In the genomic region with DNA sequence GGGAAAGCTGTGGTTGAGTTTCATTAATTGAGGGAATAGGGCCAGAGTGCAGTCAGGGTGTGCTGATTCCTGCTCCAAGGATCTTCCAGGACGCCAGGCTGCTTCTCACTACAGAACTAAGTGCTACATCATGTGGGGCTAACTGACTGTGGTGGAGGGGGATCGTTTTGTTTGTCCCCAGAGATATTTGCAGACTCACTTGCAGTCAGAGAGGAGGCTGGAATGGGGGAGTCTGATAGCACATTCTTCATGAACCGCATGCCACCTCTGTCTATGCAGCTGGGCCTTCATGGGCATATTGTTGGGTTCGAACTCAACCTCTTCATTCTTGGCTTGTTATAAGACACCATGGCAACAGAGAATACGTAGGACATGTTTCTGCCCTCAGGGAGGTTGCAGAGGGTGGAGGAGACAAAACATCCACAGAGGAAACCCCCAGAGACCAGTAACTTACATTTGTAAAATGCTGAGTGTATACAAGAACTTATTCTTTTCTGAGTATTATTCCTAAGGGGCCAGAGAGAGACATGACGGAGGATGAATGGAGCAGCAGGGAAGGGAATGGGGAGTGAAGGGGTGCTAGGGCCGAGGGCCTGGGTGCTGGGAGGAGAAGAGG, we compare ENCODE assay signal across 14 cellular contexts. TPM values are rescaled to one million over a fixed set of nuclear protein-coding genes. Genes with fewer than 3 reads are reported as not detected.
A peak's percentile ranks its signal among the peaks of the same experiment; 100 is the strongest.
DNase-seq lines count a peak whose midpoint lies in the region; ATAC-seq and TF ChIP-seq lines count a peak whose summit lies in the region.
"Had no signal": no experiment of that assay in that cellular context is flagged by ENCODE, and none has a peak within 500 bp of the region (broad histone marks: within the 10 kb centered on the region; RNA-seq: fewer than 3 reads in every experiment).

No MANE protein-coding gene starts in this region.

- no peak for TF ChIP-seq POLR2A in Peyer's patch (IDR thresholded peaks at IDR 0.05)

- H3K36me3 Mint-ChIP-seq in T-helper 1 cell treated with Interleukin-12 subunit alpha and Interleukin-12 subunit beta and Interleukin-4 antibody, amounts not matched to agents 30 μg/mL and 1 μg/mL, for 36 hours (ENCODE audit: low read depth), result peaks cover 40% of the 10 kb centered on the region
- H3K36me3 Mint-ChIP-seq in HFFc6 (ENCODE audit: low read depth) (no peaks in the 10 kb centered on the region; the same call in 1 of the 2 replicates), progenitor cell of endocrine pancreas (ENCODE audit: insufficient read depth) (no peaks in the 10 kb centered on the region)
- peaks cover 29% of the 10 kb centered on the region for H3K36me3 Mint-ChIP-seq in activated T-helper 1 cell treated with anti-CD3 and anti-CD28 coated beads, Interleukin-12 subunit alpha, Interleukin-12 subunit beta, Interleukin-2, Interleukin-4 antibody, amounts not matched to agents 30 ng/mL and 10 ng/mL and 1 ng/mL, durations not matched to agents 14 hours and 24 hours and 36 hours (ENCODE audit: low read depth)

- no peak for DNase-seq in T-helper 1 cell
- DNase-seq in HFFc6, result no peak
- no peak for DNase-seq in activated T-helper 1 cell treated with anti-CD3 and anti-CD28 coated beads, Interleukin-12 subunit alpha, Interleukin-12 subunit beta, Interleukin-2, Interleukin-4 antibody, amounts not matched to agents 30 ng/mL and 10 ng/mL and 1 ng/mL, durations not matched to agents 14 hours and 24 hours and 36 hours (ENCODE audit: low spot score)
- DNase-seq in progenitor cell of endocrine pancreas (ENCODE audit: low spot score, unreplicated experiment), result no peak
- DNase-seq in NCI-H1694 treated with DMSO at 0.1 percent for 48 hours (lab: John Stamatoyannopoulos, UW), result no peak
- DNase-seq in Peyer's patch, result no peak
- DNase-seq in omental fat pad (ENCODE audit: low spot score), result no peak
- DNase-seq: caudate nucleus, DMS 273 treated with DMSO at 0.1 percent for 48 hours had no signal

- H3K4me3 Mint-ChIP-seq in T-helper 1 cell treated with Interleukin-12 subunit alpha and Interleukin-12 subunit beta and Interleukin-4 antibody, amounts not matched to agents 30 μg/mL and 1 μg/mL, for 36 hours, result peak overlapping the region; percentile 94
- H3K4me3 Mint-ChIP-seq in HFFc6 (no peak overlapping the region; the same call in 1 of the 2 replicates), progenitor cell of endocrine pancreas (ENCODE audit: low read depth) (no peak overlapping the region)
- peak overlapping the region; percentile 94 for H3K4me3 Mint-ChIP-seq in activated T-helper 1 cell treated with anti-CD3 and anti-CD28 coated beads, Interleukin-12 subunit alpha, Interleukin-12 subunit beta, Interleukin-2, Interleukin-4 antibody, amounts not matched to agents 30 ng/mL and 10 ng/mL and 1 ng/mL, durations not matched to agents 14 hours and 24 hours and 36 hours

- H3K4me1 ChIP-seq in Peyer's patch, result peaks cover 0 to 10% (median 0%) of the 10 kb centered on the region in 4 donors

- no peak overlapping the region for H3K27ac ChIP-seq in Peyer's patch

- no peaks in the 10 kb centered on the region for H3K36me3 ChIP-seq in Peyer's patch

- no peaks in the 10 kb centered on the region for H3K27me3 ChIP-seq in Peyer's patch

- H3K27me3 Mint-ChIP-seq in T-helper 1 cell treated with Interleukin-12 subunit alpha and Interleukin-12 subunit beta and Interleukin-4 antibody, amounts not matched to agents 30 μg/mL and 1 μg/mL, for 36 hours (ENCODE audit: low read depth), result peaks cover 7% of the 10 kb centered on the region
- H3K27me3 Mint-ChIP-seq in HFFc6 (ENCODE audit: insufficient read depth) (peaks cover 6% of the 10 kb centered on the region), progenitor cell of endocrine pancreas (peaks cover 52% of the 10 kb centered on the region)
- H3K27me3 Mint-ChIP-seq in activated T-helper 1 cell treated with anti-CD3 and anti-CD28 coated beads, Interleukin-12 subunit alpha, Interleukin-12 subunit beta, Interleukin-2, Interleukin-4 antibody, amounts not matched to agents 30 ng/mL and 10 ng/mL and 1 ng/mL, durations not matched to agents 14 hours and 24 hours and 36 hours (ENCODE audit: insufficient read depth), result no peaks in the 10 kb centered on the region

- H3K9me3 ChIP-seq in Peyer's patch, result no peaks in the 10 kb centered on the region

- TF ChIP-seq CTCF in HFFc6 (IDR thresholded peaks at IDR 0.05) (no peak), progenitor cell of endocrine pancreas (IDR thresholded peaks at IDR 0.05; ENCODE audit: unreplicated experiment) (no peak), Peyer's patch (IDR thresholded peaks at IDR 0.05) (no peak), omental fat pad (IDR thresholded peaks at IDR 0.05) (no peak)

- no peaks in the 10 kb centered on the region for H3K9me3 Mint-ChIP-seq in T-helper 1 cell treated with Interleukin-12 subunit alpha and Interleukin-12 subunit beta and Interleukin-4 antibody, amounts not matched to agents 30 μg/mL and 1 μg/mL, for 36 hours
- no peaks in the 10 kb centered on the region for H3K9me3 Mint-ChIP-seq in HFFc6
- H3K9me3 Mint-ChIP-seq in activated T-helper 1 cell treated with anti-CD3 and anti-CD28 coated beads, Interleukin-12 subunit alpha, Interleukin-12 subunit beta, Interleukin-2, Interleukin-4 antibody, amounts not matched to agents 30 ng/mL and 10 ng/mL and 1 ng/mL, durations not matched to agents 14 hours and 24 hours and 36 hours, result no peaks in the 10 kb centered on the region
- no peaks in the 10 kb centered on the region for H3K9me3 Mint-ChIP-seq in progenitor cell of endocrine pancreas (ENCODE audit: low read depth)

- intact Hi-C loops in activated T-helper 1 cell treated with anti-CD3 and anti-CD28 coated beads, Interleukin-12 subunit alpha, Interleukin-12 subunit beta, Interleukin-2, Interleukin-4 antibody, amounts not matched to agents 30 ng/mL and 10 ng/mL and 1 ng/mL, durations not matched to agents 14 hours and 24 hours and 36 hours (cut with micrococcal nuclease), result no loop called here

- ATAC-seq in omental fat pad (ENCODE audit: low FRiP score), result no peak
- ATAC-seq: SK-N-SH treated with all-trans-retinoic acid at 6 μM for 48 hours had no signal

- H3K4me1 Mint-ChIP-seq in T-helper 1 cell treated with Interleukin-12 subunit alpha and Interleukin-12 subunit beta and Interleukin-4 antibody, amounts not matched to agents 30 μg/mL and 1 μg/mL, for 36 hours (ENCODE audit: low read depth), result peaks cover 76% of the 10 kb centered on the region
- H3K4me1 Mint-ChIP-seq in HFFc6 (ENCODE audit: low read depth), result peaks cover 70% of the 10 kb centered on the region
- peaks cover 91% of the 10 kb centered on the region for H3K4me1 Mint-ChIP-seq in activated T-helper 1 cell treated with anti-CD3 and anti-CD28 coated beads, Interleukin-12 subunit alpha, Interleukin-12 subunit beta, Interleukin-2, Interleukin-4 antibody, amounts not matched to agents 30 ng/mL and 10 ng/mL and 1 ng/mL, durations not matched to agents 14 hours and 24 hours and 36 hours (ENCODE audit: low read depth)
- H3K4me1 Mint-ChIP-seq in progenitor cell of endocrine pancreas (ENCODE audit: low read depth), result peaks cover 43% of the 10 kb centered on the region

- H3K4me3 ChIP-seq in Peyer's patch, result no peak overlapping the region
- H3K4me3 ChIP-seq: skin epidermis had no signal

- peak overlapping the region; percentile 100 for H3K27ac Mint-ChIP-seq in T-helper 1 cell treated with Interleukin-12 subunit alpha and Interleukin-12 subunit beta and Interleukin-4 antibody, amounts not matched to agents 30 μg/mL and 1 μg/mL, for 36 hours
- H3K27ac Mint-ChIP-seq in HFFc6, result peak overlapping the region; percentile 32
- peak overlapping the region; percentile 98 for H3K27ac Mint-ChIP-seq in activated T-helper 1 cell treated with anti-CD3 and anti-CD28 coated beads, Interleukin-12 subunit alpha, Interleukin-12 subunit beta, Interleukin-2, Interleukin-4 antibody, amounts not matched to agents 30 ng/mL and 10 ng/mL and 1 ng/mL, durations not matched to agents 14 hours and 24 hours and 36 hours
- H3K27ac Mint-ChIP-seq in progenitor cell of endocrine pancreas, result peak overlapping the region; percentile 77

RNA-seq across cellular contexts. Expression of gene KRT7, which starts 13.0 kb away (rescaled TPM):
- 100 to 1,000 TPM in 2 of 6 experiments, 10 to 100 TPM in 4; 62.7 to 379 (median 67.5) TPM for total RNA-seq in HFFc6 (2021; fragmentation: NEBNext Ultra II Directional; extraction: Animal tissue kit (Norgen Biotek cat#: 25700))
- 15.5 and 21.2 TPM in 2 replicates for total RNA-seq in activated T-helper 1 cell treated with anti-CD3 and anti-CD28 coated beads, Interleukin-12 subunit alpha, Interleukin-12 subunit beta, Interleukin-2, Interleukin-4 antibody, amounts not matched to agents 30 ng/mL and 10 ng/mL and 1 ng/mL, durations not matched to agents 14 hours and 24 hours and 36 hours
- total RNA-seq in progenitor cell of endocrine pancreas (11.6 and 18.2 TPM in 2 replicates), Peyer's patch (1 to 10 TPM in 1 of 4 donors, under 1 TPM in 1, not detected in 2; 0.67 to 1.2 TPM), omental fat pad (100 to 1,000 TPM in 3 of 4 donors, 1 to 10 TPM in 1; 2.5 to 248 (median 111) TPM)

RNA-seq across cellular contexts. Expression of gene KRT86, which starts 28.4 kb away (rescaled TPM):
- total RNA-seq in HFFc6 (2021; fragmentation: NEBNext Ultra II Directional; extraction: Animal tissue kit (Norgen Biotek cat#: 25700)), result under 1 TPM in 5 of 6 experiments, not detected in 1; 0.15 to 0.26 (median 0.19) TPM
- 0.73 and 0.93 TPM in 2 replicates for total RNA-seq in activated T-helper 1 cell treated with anti-CD3 and anti-CD28 coated beads, Interleukin-12 subunit alpha, Interleukin-12 subunit beta, Interleukin-2, Interleukin-4 antibody, amounts not matched to agents 30 ng/mL and 10 ng/mL and 1 ng/mL, durations not matched to agents 14 hours and 24 hours and 36 hours
- total RNA-seq in progenitor cell of endocrine pancreas (not detected in 2 replicates), Peyer's patch (not detected), omental fat pad (under 1 TPM in 1 of 4 donors, not detected in 3; 0.37 TPM)
- total RNA-seq: A673 had no signal

RNA-seq across cellular contexts. Expression of gene KRT81, which starts 45.3 kb away (rescaled TPM):
- under 1 TPM; 0.34 to 0.84 (median 0.70) TPM for total RNA-seq in HFFc6 (2021; fragmentation: NEBNext Ultra II Directional; extraction: Animal tissue kit (Norgen Biotek cat#: 25700))
- not detected in 2 replicates for total RNA-seq in activated T-helper 1 cell treated with anti-CD3 and anti-CD28 coated beads, Interleukin-12 subunit alpha, Interleukin-12 subunit beta, Interleukin-2, Interleukin-4 antibody, amounts not matched to agents 30 ng/mL and 10 ng/mL and 1 ng/mL, durations not matched to agents 14 hours and 24 hours and 36 hours
- not detected in 2 replicates for total RNA-seq in progenitor cell of endocrine pancreas
- total RNA-seq in Peyer's patch, result not detected
- total RNA-seq in omental fat pad, result not detected
- total RNA-seq: liver had no signal

RNA-seq across cellular contexts. Expression of gene KRT80, which starts 54.3 kb away (rescaled TPM):
- 1 to 10 TPM; 2.3 to 3.7 (median 2.8) TPM for total RNA-seq in HFFc6 (2021; fragmentation: NEBNext Ultra II Directional; extraction: Animal tissue kit (Norgen Biotek cat#: 25700))
- not detected in 2 replicates for total RNA-seq in activated T-helper 1 cell treated with anti-CD3 and anti-CD28 coated beads, Interleukin-12 subunit alpha, Interleukin-12 subunit beta, Interleukin-2, Interleukin-4 antibody, amounts not matched to agents 30 ng/mL and 10 ng/mL and 1 ng/mL, durations not matched to agents 14 hours and 24 hours and 36 hours
- total RNA-seq in progenitor cell of endocrine pancreas (0.07 and 0.20 TPM in 2 replicates), Peyer's patch (under 1 TPM in 2 of 4 donors, not detected in 2; 0.13 to 0.38 TPM), omental fat pad (1 to 10 TPM in 1 of 4 donors, under 1 TPM in 2, not detected in 1; 0.37 to 5.5 (median 0.75) TPM)

Comparison
In these comparisons a context has a peak if more than half of its experiments do, and no peak if none do; other contexts are left out.
1. H3K27ac Mint-ChIP-seq: peak in every context shown above with its lines; median percentile 100 in T-helper 1 cell treated with Interleukin-12 subunit alpha and Interleukin-12 subunit beta and Interleukin-4 antibody, amounts not matched to agents 30 μg/mL and 1 μg/mL, for 36 hours; 98 in activated T-helper 1 cell treated with anti-CD3 and anti-CD28 coated beads, Interleukin-12 subunit alpha, Interleukin-12 subunit beta, Interleukin-2, Interleukin-4 antibody, amounts not matched to agents 30 ng/mL and 10 ng/mL and 1 ng/mL, durations not matched to agents 14 hours and 24 hours and 36 hours; 77 in progenitor cell of endocrine pancreas; 32 in HFFc6.
2. H3K4me3 Mint-ChIP-seq: peak in T-helper 1 cell treated with Interleukin-12 subunit alpha and Interleukin-12 subunit beta and Interleukin-4 antibody, amounts not matched to agents 30 μg/mL and 1 μg/mL, for 36 hours (single experiment) and activated T-helper 1 cell treated with anti-CD3 and anti-CD28 coated beads, Interleukin-12 subunit alpha, Interleukin-12 subunit beta, Interleukin-2, Interleukin-4 antibody, amounts not matched to agents 30 ng/mL and 10 ng/mL and 1 ng/mL, durations not matched to agents 14 hours and 24 hours and 36 hours (single experiment); none in HFFc6 (single experiment) and progenitor cell of endocrine pancreas (single experiment).